In the genomic region with DNA sequence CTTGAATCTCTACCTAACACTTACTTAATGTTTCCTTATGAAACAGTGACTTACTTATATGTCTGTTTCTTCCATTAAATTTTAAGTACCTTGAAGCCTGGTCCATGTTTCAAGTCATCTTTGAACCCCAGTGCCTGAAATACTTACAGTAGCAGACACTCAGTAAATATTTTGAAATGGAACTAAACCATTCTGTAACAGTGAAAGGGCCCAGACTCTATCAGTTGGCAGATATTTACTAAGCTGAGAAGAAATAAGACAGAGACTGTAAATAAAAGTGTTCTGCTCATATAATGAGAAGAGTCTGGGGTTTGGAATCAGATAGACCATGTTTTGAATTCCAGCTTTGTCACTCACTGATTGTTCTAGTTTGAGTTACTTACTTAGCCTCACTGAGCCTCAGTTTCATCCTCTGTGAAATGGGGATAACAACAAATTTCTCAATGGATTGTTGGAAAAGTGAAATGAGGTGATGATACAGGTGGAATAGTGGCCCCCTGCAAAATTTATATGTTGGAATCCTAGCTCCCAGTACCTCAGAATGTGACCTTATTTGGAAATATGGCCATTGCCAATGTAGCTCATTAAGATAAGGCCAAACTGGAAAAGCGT, we compare ENCODE assay signal across 26 cellular contexts.
"Had no signal": no experiment of that assay in that cellular context is flagged by ENCODE, and none has a peak within 500 bp of the region (broad histone marks: within the 10 kb centered on the region; RNA-seq: fewer than 3 reads in every experiment).

No MANE protein-coding gene starts in this region.

- H3K4me1 ChIP-seq: ascending aorta, SJSA1 had no signal

- H3K36me3 ChIP-seq: ascending aorta, SJSA1 had no signal

- H3K9me3 ChIP-seq: ascending aorta, body of pancreas, SJSA1 had no signal

- H3K27ac ChIP-seq: ascending aorta, body of pancreas, SJSA1 had no signal

- ATAC-seq: activated CD8-positive, alpha-beta memory T cell treated with anti-CD3 and anti-CD28 coated beads, Interleukin-2, amount 10 ng/mL, durations not matched to agents 7 days and 5 days; body of pancreas; Panc1; T-cell had no signal

- H3K4me3 ChIP-seq: ascending aorta, body of pancreas, SJSA1 had no signal

- FAIRE-seq: TTC549 had no signal

- DNase-seq: activated B cell treated with CpG ODN at 0.5 μM for 24 hours; activated CD4-positive, alpha-beta T cell treated with anti-CD3 and anti-CD28 coated beads for 1 hour; activated CD4-positive, alpha-beta T cell treated with anti-CD3 and anti-CD28 coated beads, Interleukin-2, amount 10 ng/mL, durations not matched to agents 24 days and 14 days; activated CD4-positive, alpha-beta T cell treated with anti-CD3 and anti-CD28 coated beads, Interleukin-2, amount 50 U/mL, for 48 hours; activated CD8-positive, alpha-beta memory T cell treated with anti-CD3 and anti-CD28 coated beads, Interleukin-2, amount 10 ng/mL, durations not matched to agents 7 days and 5 days; activated effector memory CD4-positive, alpha-beta T cell treated with Interleukin-2 at 50 U/mL for 16 hours; activated naive CD4-positive, alpha-beta T cell; activated T-cell treated with anti-CD3 and anti-CD28 coated beads, Interleukin-2, amount 50 U/mL, for 24 hours; amniotic stem cell; body of pancreas; central memory CD4-positive, alpha-beta T cell; NCI-H1105; NCI-H1436; NCI-H1694 treated with DMSO at 0.1 percent for 48 hours; NCI-H2081; NCI-H510A treated with DMSO at 0.1 percent for 48 hours; NCI-H69; NK-92 treated with Interleukin-12 subunit alpha and Interleukin-12 subunit beta, amount 100 ng/mL, for 24 hours; SHP77; T-cell; T-helper 2 cell; T1000 had no signal

- H3K27me3 ChIP-seq: ascending aorta, body of pancreas, SJSA1 had no signal
